4 cellular contexts compared by ENCODE assay signal in genomic region chr17:50680543-50681259, GRCh38. TPM values are rescaled to one million over a fixed set of nuclear protein-coding genes. Genes with fewer than 3 reads are reported as not detected.
"Had no signal": no experiment of that assay in that cellular context is flagged by ENCODE, and none has a peak within 500 bp of the region (broad histone marks: within the 10 kb centered on the region; RNA-seq: fewer than 3 reads in every experiment).

No MANE protein-coding gene starts in this region.

RNA-seq across cellular contexts. Expression of gene ABCC3, which starts 46.0 kb away (rescaled TPM):
- total RNA-seq: activated CD4-positive, alpha-beta T cell treated with anti-CD3 and anti-CD28 coated beads, Interleukin-2, amount 10 ng/mL, durations not matched to agents 24 days and 14 days; activated CD8-positive, alpha-beta T cell treated with anti-CD3 and anti-CD28 coated beads, Interleukin-2, amount 10 ng/mL, durations not matched to agents 7 days and 5 days; T-helper 2 cell treated with Interferon-gamma antibody and Interleukin-4, amounts not matched to agents 100 ng/mL and 5 ng/mL, for 36 hours had no signal
- polyA plus RNA-seq: naive thymus-derived CD4-positive, alpha-beta T cell had no signal
